Comparison of ENCODE assay signal across 23 cellular contexts in the genomic region with DNA sequence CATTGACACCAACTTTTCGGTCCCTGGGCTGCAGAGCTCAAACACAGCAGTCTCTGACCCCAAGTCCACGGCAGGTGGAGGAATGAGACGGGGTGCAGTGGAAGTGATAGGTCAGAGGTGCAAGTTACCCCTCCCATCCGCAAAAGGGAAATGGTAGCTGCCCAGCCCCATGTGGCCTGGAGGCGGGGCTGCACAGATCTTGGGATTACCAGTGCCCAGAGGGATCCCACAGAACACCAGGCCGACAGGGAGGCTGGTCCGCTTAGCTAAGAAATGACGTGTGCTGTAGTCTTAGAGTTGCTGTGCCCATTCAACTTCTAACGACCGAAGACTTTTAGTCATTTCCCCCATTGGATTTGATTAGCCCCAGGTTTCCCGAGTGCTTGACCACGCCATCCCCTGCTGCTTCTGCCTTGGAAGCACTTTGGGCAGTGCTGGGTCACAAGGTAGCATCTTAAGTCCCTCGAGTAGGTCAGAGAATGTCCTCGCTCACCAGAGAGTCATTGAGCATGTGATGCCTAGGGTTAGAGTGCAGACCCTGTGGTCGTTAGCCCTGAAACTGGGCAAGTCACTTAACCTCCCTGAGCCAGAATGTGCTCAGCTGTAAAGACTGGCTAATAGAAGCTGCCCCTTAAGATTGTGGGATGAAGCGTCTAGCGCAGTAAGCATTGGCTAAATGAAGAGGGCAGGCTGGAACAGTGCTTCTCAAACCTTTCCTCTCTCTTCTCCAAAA. TPM values are rescaled to one million over a fixed set of nuclear protein-coding genes. Genes with fewer than 3 reads are reported as not detected.
DNase-seq lines count a peak whose midpoint lies in the region; ATAC-seq and TF ChIP-seq lines count a peak whose summit lies in the region.
"Had no signal": no experiment of that assay in that cellular context is flagged by ENCODE, and none has a peak within 500 bp of the region (broad histone marks: within the 10 kb centered on the region; RNA-seq: fewer than 3 reads in every experiment).

No MANE protein-coding gene starts in this region.

- H3K27ac Mint-ChIP-seq in GM23338, result no peak overlapping the region
- H3K27ac Mint-ChIP-seq: B cell; CD4-positive, CD25-positive, alpha-beta regulatory T cell had no signal

- H3K27me3 Mint-ChIP-seq in GM23338 (ENCODE audit: insufficient read depth, low read depth, poor library complexity), result peaks cover 17% of the 10 kb centered on the region
- H3K27me3 Mint-ChIP-seq: B cell; CD4-positive, CD25-positive, alpha-beta regulatory T cell had no signal

- peaks cover 9% of the 10 kb centered on the region; the same call in 1 of the 2 replicates for H3F3A ChIP-seq in GM23338 (replicated peaks; ENCODE audit: low read depth)

- intact Hi-C loops in body of pancreas (cut with DNase I), result no loop called here

- H3K36me3 ChIP-seq in GM23338 (ENCODE audit: insufficient read depth), result no peaks in the 10 kb centered on the region; the same call in 1 of the 2 replicates
- peaks cover 0 to 4% of the 10 kb centered on the region in 2 donors for H3K36me3 ChIP-seq in body of pancreas (replicated peaks in 1 of 2; ENCODE audit: insufficient read depth in 1 of 2, low read depth in 2 of 2)
- H3K36me3 ChIP-seq in liver (ENCODE audit: control insufficient read depth in 4 of 4, insufficient read depth in 3 of 4, low read depth in 1 of 4, low read length in 3 of 4), result peaks cover 0 to 30% (median 2%) of the 10 kb centered on the region in 4 donors
- H3K36me3 ChIP-seq in parathyroid adenoma (ENCODE audit: control insufficient read depth, insufficient read depth, low read length), result no peaks in the 10 kb centered on the region

- H3K9me3 ChIP-seq in body of pancreas, result no peaks in the 10 kb centered on the region
- no peaks in the 10 kb centered on the region for H3K9me3 ChIP-seq in liver (ENCODE audit: control insufficient read depth in 4 of 4, low read length in 3 of 4)
- no peaks in the 10 kb centered on the region for H3K9me3 ChIP-seq in parathyroid adenoma (ENCODE audit: control insufficient read depth, low read length)
- H3K9me3 ChIP-seq: SJCRH30 had no signal

- H2AFZ ChIP-seq in GM23338, result no peak overlapping the region
- H2AFZ ChIP-seq in parathyroid adenoma, result no peak overlapping the region

- H3K4me3 Mint-ChIP-seq in GM23338, result no peak overlapping the region
- H3K4me3 Mint-ChIP-seq: B cell; CD4-positive, CD25-positive, alpha-beta regulatory T cell had no signal

- H3K27me3 ChIP-seq in GM23338 (ENCODE audit: insufficient read depth), result peaks cover 23% of the 10 kb centered on the region
- H3K27me3 ChIP-seq in body of pancreas, result no peaks in the 10 kb centered on the region
- no peaks in the 10 kb centered on the region for H3K27me3 ChIP-seq in liver (ENCODE audit: control insufficient read depth in 4 of 4, insufficient read depth in 4 of 4, low read length in 3 of 4)
- H3K27me3 ChIP-seq in parathyroid adenoma (ENCODE audit: control insufficient read depth, insufficient read depth, low read length), result no peaks in the 10 kb centered on the region
- H3K27me3 ChIP-seq: SJCRH30 had no signal

- peak overlapping the region; percentile 83 for H3K4me2 ChIP-seq in GM23338
- H3K4me2 ChIP-seq in parathyroid adenoma (ENCODE audit: low read length), result no peak overlapping the region

- H3K79me2 ChIP-seq in GM23338 (replicated peaks; ENCODE audit: insufficient read depth) (peaks cover 6% of the 10 kb centered on the region; the same call in 1 of the 2 replicates), parathyroid adenoma (peaks cover 11% of the 10 kb centered on the region)

- TF ChIP-seq RAD21 in liver (IDR thresholded peaks at IDR 0.05), result no peak

- no peak overlapping the region for H3K9ac ChIP-seq in liver (ENCODE audit: low read depth in 1 of 2, low read length in 2 of 2)
- H3K9ac ChIP-seq in parathyroid adenoma, result no peak overlapping the region

- H3K4me1 Mint-ChIP-seq in GM23338, result peaks cover 15% of the 10 kb centered on the region

- H3K27ac ChIP-seq in GM23338 (ENCODE audit: low read depth) (no peak overlapping the region), body of pancreas (peak overlapping the region in 3 of 4 donors; percentile 5 to 74 (median 67)), liver (ENCODE audit: low read depth in 1 of 2, low read length in 2 of 2) (peak overlapping the region; percentile 68 to 82), parathyroid adenoma (peak overlapping the region; percentile 100)
- H3K27ac ChIP-seq: SJCRH30 had no signal

- peaks cover 47% of the 10 kb centered on the region for H3K36me3 Mint-ChIP-seq in GM23338 (ENCODE audit: low read depth)

- 93 to 95% methylated on average over 9 to 17 of the region's 17 CpGs for WGBS in body of pancreas, 2 donors
- 88% methylated on average over 17 of the region's 17 CpGs for WGBS in liver

- no peaks in the 10 kb centered on the region; the same call in 2 of the 3 replicates for H3K9me3 Mint-ChIP-seq in GM23338
- H3K9me3 Mint-ChIP-seq: CD4-positive, CD25-positive, alpha-beta regulatory T cell had no signal

- H3K4me3 ChIP-seq in GM23338 (0 out of 2 replicates have a peak overlapping the region, but pooled peaks have one; percentile 54), body of pancreas (no peak overlapping the region), liver (ENCODE audit: low read depth in 1 of 3, low read length in 3 of 3) (peak overlapping the region; percentile 33 to 66 (median 57)), parathyroid adenoma (ENCODE audit: low read depth, low read length) (no peak overlapping the region)
- H3K4me3 ChIP-seq: GM12878, SJCRH30 had no signal

- TF ChIP-seq CTCF in GM23338 (conservative IDR thresholded peaks at IDR 0.05; ENCODE audit: low read depth in 2 of 2) (no peak), body of pancreas (IDR thresholded peaks at IDR 0.05) (no peak), liver (IDR thresholded peaks at IDR 0.05; ENCODE audit: low read depth, low read length, missing input control) (no peak), parathyroid adenoma (IDR thresholded peaks at IDR 0.05) (no peak)

- H3K9me2 ChIP-seq in GM23338 (ENCODE audit: insufficient read depth), result no peaks in the 10 kb centered on the region

- H3K4me1 ChIP-seq in GM23338 (ENCODE audit: insufficient read depth) (0 out of 2 replicates have a peak, but pooled peaks cover 5% of the 10 kb centered on the region), body of pancreas (peaks cover 5% of the 10 kb centered on the region), liver (ENCODE audit: control insufficient read depth in 4 of 4, insufficient read depth in 4 of 4, low read length in 3 of 4) (peaks cover 0 to 13% (median 12%) of the 10 kb centered on the region in 4 donors), parathyroid adenoma (peaks cover 12% of the 10 kb centered on the region)
- H3K4me1 ChIP-seq: SJCRH30 had no signal

- ATAC-seq in GM23338 (0 out of 3 replicates have a peak, but pooled peaks have one; percentile 5), body of pancreas (no peak)
- ATAC-seq: GM12878 had no signal

- DNase-seq in GM23338 (ENCODE audit: low spot score), result no peak
- DNase-seq in body of pancreas, result no peak
- no peak for DNase-seq in SHP77 treated with DMSO at 0.1 percent for 48 hours (lab: John Stamatoyannopoulos, UW)
- DNase-seq in activated gamma-delta T cell (lab: John Stamatoyannopoulos, UW), result no peak
- DNase-seq in SHP77 (lab: John Stamatoyannopoulos, UW), result no peak
- DNase-seq in MV-4-11 (lab: John Stamatoyannopoulos, UW), result no peak
- DNase-seq: CD4-positive, CD25-positive, alpha-beta regulatory T cell; COR-L47; DMS153; GF-D8; KBM-7; NCI-H1694 treated with DMSO at 0.1 percent for 48 hours; NCI-H510A treated with DMSO at 0.1 percent for 48 hours; NCI-H82; OCI-M1; SJCRH30 had no signal

- peaks cover 4% of the 10 kb centered on the region; the same call in 1 of the 2 replicates for H4K20me1 ChIP-seq in GM23338 (replicated peaks; ENCODE audit: insufficient read depth)

- no peak for TF ChIP-seq POLR2A in body of pancreas (IDR thresholded peaks at IDR 0.05)

TF ChIP-seq in GM23338, 12 proteins besides CTCF, POLR2A, EP300 and RAD21 (continues in another document):
- no peak for TF ChIP-seq NANOG (IDR thresholded peaks at IDR 0.05; ENCODE audit: borderline replicate concordance)
- no peak for TF ChIP-seq CREB1 (CRISPR knock-in tag; IDR thresholded peaks at IDR 0.05; ENCODE audit: low read depth)
- no peak for TF ChIP-seq STAT1 (IDR thresholded peaks at IDR 0.05; ENCODE audit: unreplicated experiment)

TF ChIP-seq in liver, 16 proteins besides CTCF, POLR2A, EP300 and RAD21 (continues in another document):
- TF ChIP-seq, protein P1, sequence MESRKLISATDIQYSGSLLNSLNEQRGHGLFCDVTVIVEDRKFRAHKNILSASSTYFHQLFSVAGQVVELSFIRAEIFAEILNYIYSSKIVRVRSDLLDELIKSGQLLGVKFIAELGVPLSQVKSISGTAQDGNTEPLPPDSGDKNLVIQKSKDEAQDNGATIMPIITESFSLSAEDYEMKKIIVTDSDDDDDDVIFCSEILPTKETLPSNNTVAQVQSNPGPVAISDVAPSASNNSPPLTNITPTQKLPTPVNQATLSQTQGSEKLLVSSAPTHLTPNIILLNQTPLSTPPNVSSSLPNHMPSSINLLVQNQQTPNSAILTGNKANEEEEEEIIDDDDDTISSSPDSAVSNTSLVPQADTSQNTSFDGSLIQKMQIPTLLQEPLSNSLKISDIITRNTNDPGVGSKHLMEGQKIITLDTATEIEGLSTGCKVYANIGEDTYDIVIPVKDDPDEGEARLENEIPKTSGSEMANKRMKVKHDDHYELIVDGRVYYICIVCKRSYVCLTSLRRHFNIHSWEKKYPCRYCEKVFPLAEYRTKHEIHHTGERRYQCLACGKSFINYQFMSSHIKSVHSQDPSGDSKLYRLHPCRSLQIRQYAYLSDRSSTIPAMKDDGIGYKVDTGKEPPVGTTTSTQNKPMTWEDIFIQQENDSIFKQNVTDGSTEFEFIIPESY (IDR thresholded peaks at IDR 0.05), result no peak
- no peak for TF ChIP-seq RXRA (IDR thresholded peaks at IDR 0.05)
- TF ChIP-seq YY1 (IDR thresholded peaks at IDR 0.05), result no peak

RNA-seq across cellular contexts. Expression of a gene that starts 4.3 kb away (rescaled TPM):
- 0.24 and 0.35 TPM in 2 replicates for total RNA-seq in GM23338 (2014; rRNA removed; shearing (Covaris generic))
- polyA plus RNA-seq in GM23338 (2016; fragmentation: Nextera tagmentation; extraction: Ambion mirVana) (0.57 and 0.73 TPM in 2 replicates), liver (under 1 TPM; 0.09 to 0.54 TPM)
- total RNA-seq in body of pancreas (1 to 10 TPM in 1 of 2 donors, under 1 TPM in 1; 0.52 to 1.3 TPM), liver (1 to 10 TPM in 1 of 2 donors, under 1 TPM in 1; 0.08 to 7.1 TPM)
- total RNA-seq: A172, B cell, RPMI7951, SJCRH30 had no signal

RNA-seq across cellular contexts. Expression of a gene that starts 9.6 kb away (rescaled TPM):
- 81.8 and 98.5 TPM in 2 replicates for total RNA-seq in GM23338 (2014; rRNA removed; shearing (Covaris generic))
- polyA plus RNA-seq in GM23338 (2016; fragmentation: Nextera tagmentation; extraction: Ambion mirVana) (67.0 and 67.3 TPM in 2 replicates), liver (1 to 10 TPM; 6.2 to 9.4 TPM)
- total RNA-seq in body of pancreas (10 to 100 TPM; 14.8 to 26.4 TPM), liver (1 to 10 TPM; 5.0 to 5.2 TPM)

RNA-seq across cellular contexts. Expression of a gene that starts 15.8 kb away (rescaled TPM):
- not detected in 2 replicates for total RNA-seq in GM23338 (2014; rRNA removed; shearing (Covaris generic))
- polyA plus RNA-seq in GM23338 (2016; fragmentation: Nextera tagmentation; extraction: Ambion mirVana) (not detected in 2 replicates), liver (not detected)
- total RNA-seq in body of pancreas (not detected), liver (not detected)
- total RNA-seq: B cell; CD4-positive, CD25-positive, alpha-beta regulatory T cell; Daoy; GM12878; SJCRH30 had no signal
- polyA plus RNA-seq: CD4-positive, CD25-positive, alpha-beta regulatory T cell; GM12878 had no signal

RNA-seq across cellular contexts. Expression of a gene that starts 54.9 kb away (rescaled TPM):
- 134 and 161 TPM in 2 replicates for total RNA-seq in GM23338 (2014; rRNA removed; shearing (Covaris generic))
- polyA plus RNA-seq in GM23338 (2016; fragmentation: Nextera tagmentation; extraction: Ambion mirVana) (153 and 186 TPM in 2 replicates), liver (10 to 100 TPM; 25.4 to 57.1 TPM)
- total RNA-seq in body of pancreas (10 to 100 TPM; 22.1 to 27.0 TPM), liver (10 to 100 TPM; 36.2 to 44.6 TPM)

Comparison
In these comparisons a context has a peak if more than half of its experiments do, and no peak if none do; other contexts are left out.
1. H3K4me3 ChIP-seq: peak in GM23338 (single experiment) and liver (3 of 3); none in body of pancreas (0 of 2) and parathyroid adenoma (single experiment).